Comparison of ENCODE assay signal across 14 cellular contexts in genomic region chr2:133324150-133324561, GRCh38.
A peak's percentile ranks its signal among the peaks of the same experiment; 100 is the strongest.
DNase-seq lines count a peak whose midpoint lies in the region; ATAC-seq and TF ChIP-seq lines count a peak whose summit lies in the region.
"Had no signal": no experiment of that assay in that cellular context is flagged by ENCODE, and none has a peak within 500 bp of the region (broad histone marks: within the 10 kb centered on the region; RNA-seq: fewer than 3 reads in every experiment).

No MANE protein-coding gene starts in this region.

- TF ChIP-seq CTCF in choroid plexus epithelial cell (conservative IDR thresholded peaks at IDR 0.05; ENCODE audit: low read depth, low read length), result no peak
- no peak for TF ChIP-seq CTCF in retinal pigment epithelial cell (conservative IDR thresholded peaks at IDR 0.05; ENCODE audit: low read depth, low read length)

- DNase-seq in DMS53 (lab: John Stamatoyannopoulos, UW) (peak; percentile 50), M059J (ENCODE audit: low read depth) (peak; percentile 82), choroid plexus epithelial cell (ENCODE audit: low read depth) (peak; percentile 84), retinal pigment epithelial cell (ENCODE audit: low read depth) (peak; percentile 2), NOMO-1 treated with DMSO at 0.1 percent for 48 hours (lab: John Stamatoyannopoulos, UW; ENCODE audit: unreplicated experiment) (no peak), RPMI8226 (no peak)
- DNase-seq: activated CD4-positive, alpha-beta memory T cell treated with anti-CD3 and anti-CD28 coated beads for 36 hours; activated effector memory CD4-positive, alpha-beta T cell treated with Interleukin-2 at 50 U/mL for 16 hours; Caco-2; caudate nucleus; NCI-H446; stomach had no signal

- ATAC-seq in HG02798 (IDR thresholded peaks at IDR 0.05; ENCODE audit: poor library complexity, unreplicated experiment), result no peak

- H3K4me3 ChIP-seq in choroid plexus epithelial cell (ENCODE audit: low read depth, low read length), result no peak overlapping the region
- H3K4me3 ChIP-seq in retinal pigment epithelial cell (ENCODE audit: low read length), result no peak overlapping the region
- H3K4me3 ChIP-seq: esophagus muscularis mucosa, stomach had no signal

Comparison
In these comparisons a context has a peak if more than half of its experiments do, and no peak if none do; other contexts are left out.
1. DNase-seq: peak in DMS53 (single experiment), M059J (single experiment), choroid plexus epithelial cell (single experiment) and retinal pigment epithelial cell (single experiment); none in NOMO-1 treated with DMSO at 0.1 percent for 48 hours (single experiment) and RPMI8226 (single experiment).